8 cellular contexts compared by ENCODE assay signal in genomic region chr6:87151786-87152527, GRCh38. TPM values are rescaled to one million over a fixed set of nuclear protein-coding genes. Genes with fewer than 3 reads are reported as not detected.
DNase-seq lines count a peak whose midpoint lies in the region; TF ChIP-seq lines count a peak whose summit lies in the region.

No MANE protein-coding gene starts in this region.

- intact Hi-C loops in MCF 10A (cut with micrococcal nuclease), result no loop called here

- H3K27me3 Mint-ChIP-seq in MCF 10A (ENCODE audit: insufficient read depth, unreplicated experiment), result no peaks in the 10 kb centered on the region

- no TSS peak for BruUV-seq in MCF 10A (replicated peaks; lab: Mats Ljungman, UMichigan)

- TF ChIP-seq CTCF in VCaP (conservative IDR thresholded peaks at IDR 0.05) (0 out of 2 replicates have a peak, but pooled peaks have one; percentile 7), MCF 10A (IDR thresholded peaks at IDR 0.05; ENCODE audit: unreplicated experiment) (no peak), smooth muscle cell (IDR thresholded peaks at IDR 0.05; ENCODE audit: borderline replicate concordance, insufficient read depth, poor library complexity, severe bottlenecking) (no peak)

- peak overlapping the region; percentile 84 for H3K9ac ChIP-seq in GM23248
- H3K9ac ChIP-seq in smooth muscle cell (ENCODE audit: low read depth), result peak overlapping the region; percentile 65

- H3K27ac Mint-ChIP-seq in MCF 10A (ENCODE audit: low read depth, unreplicated experiment), result peak overlapping the region; percentile 31

- peaks cover 25% of the 10 kb centered on the region for H3K4me1 ChIP-seq in GM23248 (ENCODE audit: insufficient read depth)
- peaks cover 35% of the 10 kb centered on the region for H3K4me1 ChIP-seq in smooth muscle cell (ENCODE audit: low read depth)

- WGBS in GM23248 (ENCODE audit: low coverage in 1 of 2, low lambda C conversion rate in 2 of 2, missing lambda C conversion rate in 2 of 2), 2 experiments, result 1 to 2% methylated on average over 47 to 58 of the region's 72 CpGs
- WGBS in smooth muscle cell (ENCODE audit: low lambda C conversion rate), result 1% methylated on average over 62 of the region's 72 CpGs

- H3K4me3 ChIP-seq in GM23248 (peak overlapping the region; percentile 61), smooth muscle cell (peak overlapping the region; percentile 52)

- H3F3A ChIP-seq in GM23248 (ENCODE audit: insufficient read depth) (peaks cover 32% of the 10 kb centered on the region), smooth muscle cell (ENCODE audit: low read depth) (peaks cover 6% of the 10 kb centered on the region)

- H3K36me3 ChIP-seq in GM23248 (ENCODE audit: low read depth) (no peaks in the 10 kb centered on the region), smooth muscle cell (ENCODE audit: low read depth) (no peaks in the 10 kb centered on the region)

- H3K36me3 Mint-ChIP-seq in MCF 10A (ENCODE audit: insufficient read depth, unreplicated experiment), result no peaks in the 10 kb centered on the region

- H3K27ac ChIP-seq in GM23248 (peak overlapping the region; percentile 71), VCaP (peak overlapping the region; percentile 83), smooth muscle cell (ENCODE audit: low read depth) (peak overlapping the region; percentile 72)

- peaks cover 6% of the 10 kb centered on the region for H3K4me1 Mint-ChIP-seq in MCF 10A (ENCODE audit: insufficient read depth, unreplicated experiment)

- in situ Hi-C loops in G401 (cut with HindIII; ENCODE audit: low sequenced_read_pairs) (no loop called here), GM23248 (cut with MboI) (no loop called here)

- POLR2A ChIA-PET in MCF 10A (lab: Yijun Ruan, JAX), result no interaction called here

- H3K4me2 ChIP-seq in GM23248 (ENCODE audit: unreplicated experiment) (peak overlapping the region; percentile 89), smooth muscle cell (peak overlapping the region; percentile 86)

- H4K20me1 ChIP-seq in GM23248 (ENCODE audit: insufficient read depth) (peaks cover 6% of the 10 kb centered on the region; the same call in 1 of the 2 replicates), smooth muscle cell (ENCODE audit: low read depth) (peaks cover 10% of the 10 kb centered on the region)

- H3K9me2 ChIP-seq in GM23248 (ENCODE audit: insufficient read depth), result no peaks in the 10 kb centered on the region

- H3K4me3 Mint-ChIP-seq in MCF 10A (ENCODE audit: unreplicated experiment), result peak overlapping the region; percentile 71

- CTCF ChIA-PET in MCF 10A (lab: Yijun Ruan, JAX), result interaction anchor here (1.6 kb wide), 1 partner anchor 12 kb away, joined by 5 read pairs; no protein-coding TSS in a partner anchor

- H2AFZ ChIP-seq in GM23248 (peak overlapping the region; percentile 99), smooth muscle cell (ENCODE audit: low read depth) (peak overlapping the region; percentile 93)

- H3K79me2 ChIP-seq in GM23248 (ENCODE audit: insufficient read depth), result peaks cover 29% of the 10 kb centered on the region
- H3K79me2 ChIP-seq in smooth muscle cell (ENCODE audit: low read depth), result peaks cover 37% of the 10 kb centered on the region

- no peaks in the 10 kb centered on the region for H3K9me3 Mint-ChIP-seq in MCF 10A (ENCODE audit: unreplicated experiment)

- DNase-seq in G401 (ENCODE audit: low spot score) (peak; percentile 75), GM23248 (peak; percentile 75), NCI-H1092 (lab: John Stamatoyannopoulos, UW) (peak; percentile 60), MCF 10A (ENCODE audit: unreplicated experiment) (peak; percentile 34), iPS-NIHi11 (ENCODE audit: low spot score) (peak; percentile 46), smooth muscle cell (lab: John Stamatoyannopoulos, UW; ENCODE audit: unreplicated experiment) (peak; percentile 69), cortex of kidney (lab: John Stamatoyannopoulos, UW) (no peak)

- H3K9me3 ChIP-seq in GM23248 (ENCODE audit: low read depth), result no peaks in the 10 kb centered on the region
- no peaks in the 10 kb centered on the region for H3K9me3 ChIP-seq in smooth muscle cell (replicated peaks; ENCODE audit: low read depth)

- H3K27me3 ChIP-seq in GM23248 (replicated peaks; ENCODE audit: insufficient read depth) (no peaks in the 10 kb centered on the region), smooth muscle cell (ENCODE audit: low read depth) (no peaks in the 10 kb centered on the region)

RNA-seq across cellular contexts. Expression of gene ZNF292, which starts 3.4 kb away (rescaled TPM):
- total RNA-seq in G401 (2014; rRNA removed; shearing (Covaris generic)), result 6.9 and 13.5 TPM in 2 replicates
- total RNA-seq in GM23248 (2014; rRNA removed; shearing (Covaris generic)), result 14.1 and 31.5 TPM in 2 replicates
- polyA plus RNA-seq in GM23248 (2016; fragmentation: Nextera tagmentation; extraction: Ambion mirVana) (17.9 and 21.7 TPM in 2 replicates), smooth muscle cell (29.4 and 33.7 TPM in 2 replicates)
- total RNA-seq in MCF 10A (2022) (17.1 and 24.4 TPM in 2 replicates), smooth muscle cell (46.7 and 50.3 TPM in 2 replicates)

RNA-seq across cellular contexts. Expression of gene CGA, which starts 57.1 kb away (rescaled TPM):
- total RNA-seq in G401 (2014; rRNA removed; shearing (Covaris generic)), result not detected in 2 replicates
- total RNA-seq in GM23248 (2014; rRNA removed; shearing (Covaris generic)), result 6.1 and 6.3 TPM in 2 replicates
- polyA plus RNA-seq in GM23248 (2016; fragmentation: Nextera tagmentation; extraction: Ambion mirVana) (6.6 and 8.9 TPM in 2 replicates), smooth muscle cell (0.30 and 1.4 TPM in 2 replicates)
- total RNA-seq in MCF 10A (2022) (not detected in 2 replicates), smooth muscle cell (2.8 and 5.5 TPM in 2 replicates)
